ENCODE assay signal across 29 cellular contexts in the genomic region with DNA sequence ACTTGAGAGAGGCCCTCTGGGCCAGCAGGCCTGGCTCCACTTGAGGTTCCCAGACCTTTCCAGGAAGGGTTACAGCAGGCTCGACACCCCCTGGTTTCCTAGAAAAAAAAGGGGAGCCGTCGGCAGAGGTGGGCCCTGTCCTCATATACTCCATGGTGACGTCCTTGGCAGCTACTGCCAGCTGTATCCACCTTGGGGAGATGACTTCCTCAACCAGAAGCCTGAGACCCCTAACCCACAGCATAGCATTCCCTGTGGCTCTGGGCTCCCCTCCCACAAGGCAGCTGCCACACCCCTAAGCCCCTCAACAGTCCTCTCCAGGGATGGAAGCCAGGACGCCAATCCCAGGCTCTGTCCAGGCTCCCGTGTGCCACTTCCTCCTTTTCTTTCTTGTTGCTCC.
"Had no signal": no experiment of that assay in that cellular context is flagged by ENCODE, and none has a peak within 500 bp of the region (broad histone marks: within the 10 kb centered on the region; RNA-seq: fewer than 3 reads in every experiment).

No MANE protein-coding gene starts in this region.

- H3K27ac Mint-ChIP-seq: activated CD8-positive, alpha-beta T cell treated with anti-CD3 and anti-CD28 coated beads, Interleukin-2, amount 10 ng/mL, durations not matched to agents 7 days and 5 days; activated naive CD4-positive, alpha-beta T cell treated with anti-CD3 and anti-CD28 coated beads, Interleukin-2, amount 50 U/mL, for 24 hours; IgD-negative memory B cell; WTC11 had no signal

- H3K36me3 Mint-ChIP-seq: activated naive CD4-positive, alpha-beta T cell treated with anti-CD3 and anti-CD28 coated beads, Interleukin-2, amount 50 U/mL, for 24 hours; IgD-negative memory B cell had no signal

- H3K9me3 ChIP-seq: SK-N-SH had no signal

- H3K4me3 ChIP-seq: breast epithelium had no signal

- H3K4me1 Mint-ChIP-seq: activated naive CD4-positive, alpha-beta T cell treated with anti-CD3 and anti-CD28 coated beads, Interleukin-2, amount 50 U/mL, for 24 hours; IgD-negative memory B cell had no signal

- H3K4me3 Mint-ChIP-seq: activated CD8-positive, alpha-beta T cell treated with anti-CD3 and anti-CD28 coated beads, Interleukin-2, amount 10 ng/mL, durations not matched to agents 7 days and 5 days; activated naive CD4-positive, alpha-beta T cell treated with anti-CD3 and anti-CD28 coated beads, Interleukin-2, amount 50 U/mL, for 24 hours; IgD-negative memory B cell; WTC11 had no signal

- DNase-seq: activated CD4-positive, alpha-beta T cell treated with anti-CD3 and anti-CD28 coated beads for 48 hours; activated CD4-positive, alpha-beta T cell treated with anti-CD3 and anti-CD28 coated beads, Interleukin-2, amount 50 U/mL, for 4 hours; activated CD4-positive, CD25-positive, alpha-beta regulatory T cell treated with anti-CD3 and anti-CD28 coated beads, Interleukin-2, amount 50 U/mL, for 72 hours; activated CD8-positive, alpha-beta T cell treated with anti-CD3 and anti-CD28 coated beads, Interleukin-2, amount 10 ng/mL, durations not matched to agents 7 days and 5 days; activated effector memory CD4-positive, alpha-beta T cell treated with Interleukin-2 at 50 U/mL for 16 hours; activated naive CD4-positive, alpha-beta T cell; aorta; caudate nucleus; NCI-H1092 treated with DMSO at 0.1 percent for 48 hours; NCI-H1417 treated with DMSO at 0.1 percent for 48 hours; NCI-H1694; NCI-H2029; NCI-H2107; NCI-H345; NCI-H510A; NCI-H526 treated with DMSO at 0.1 percent for 48 hours; NCI-H82; NK-92 treated with Interleukin-12 subunit alpha and Interleukin-12 subunit beta, amount 100 ng/mL, for 24 hours; OCI-M1; RPMI8226; SK-N-SH; SW 1271 had no signal

- H3K27ac ChIP-seq: breast epithelium, KMS-11 had no signal

- H3K9ac ChIP-seq: KMS-11, SK-N-SH had no signal

- H3K27me3 ChIP-seq: breast epithelium had no signal

- ATAC-seq: activated CD8-positive, alpha-beta T cell treated with anti-CD3 and anti-CD28 coated beads, Interleukin-2, amount 10 ng/mL, durations not matched to agents 7 days and 5 days; Panc1; Right ventricle myocardium inferior; WTC11 had no signal

- H3K27me3 Mint-ChIP-seq: activated naive CD4-positive, alpha-beta T cell treated with anti-CD3 and anti-CD28 coated beads, Interleukin-2, amount 50 U/mL, for 24 hours had no signal

- H3K36me3 ChIP-seq: breast epithelium had no signal

- H3K4me1 ChIP-seq: breast epithelium had no signal

- H3K9me3 Mint-ChIP-seq: activated naive CD4-positive, alpha-beta T cell treated with anti-CD3 and anti-CD28 coated beads, Interleukin-2, amount 50 U/mL, for 24 hours had no signal
